ENCODE assay signal across 9 cellular contexts in genomic region chr5:141001854-141002666, GRCh38. TPM values are rescaled to one million over a fixed set of nuclear protein-coding genes. Genes with fewer than 3 reads are reported as not detected.
DNase-seq lines count a peak whose midpoint lies in the region; ATAC-seq, FAIRE-seq and TF ChIP-seq lines count a peak whose summit lies in the region.
"Had no signal": no experiment of that assay in that cellular context is flagged by ENCODE, and none has a peak within 500 bp of the region (broad histone marks: within the 10 kb centered on the region; RNA-seq: fewer than 3 reads in every experiment).

No MANE protein-coding gene starts in this region.

- H3K4me3 ChIP-seq in BE2C (ENCODE audit: low read depth, low read length) (peak overlapping the region; percentile 81), bronchial epithelial cell (ENCODE audit: low read depth, low read length) (peak overlapping the region; percentile 29), mucosa of descending colon (no peak overlapping the region)

- H3K36me3 Mint-ChIP-seq in immature natural killer cell, result peaks cover 0 to 4% (median 4%) of the 10 kb centered on the region in 3 donors

- peaks cover 0 to 18% (median 7%) of the 10 kb centered on the region in 6 donors for H3K9me3 Mint-ChIP-seq in immature natural killer cell

- no peaks in the 10 kb centered on the region for H3K27me3 ChIP-seq in BE2C
- no peaks in the 10 kb centered on the region for H3K27me3 ChIP-seq in bronchial epithelial cell (ENCODE audit: control insufficient read depth, insufficient read depth, low read length)

- peaks cover 0 to 8% of the 10 kb centered on the region in 2 donors for H3K4me1 Mint-ChIP-seq in immature natural killer cell

- no peaks in the 10 kb centered on the region for H3K36me3 ChIP-seq in BE2C
- no peaks in the 10 kb centered on the region for H3K36me3 ChIP-seq in bronchial epithelial cell (ENCODE audit: control insufficient read depth, insufficient read depth, low read length)
- H3K36me3 ChIP-seq in mucosa of descending colon (ENCODE audit: low read depth), result no peaks in the 10 kb centered on the region

- H3K9me3 ChIP-seq in BE2C (no peaks in the 10 kb centered on the region), mucosa of descending colon (no peaks in the 10 kb centered on the region)

- H3K4me3 Mint-ChIP-seq in immature natural killer cell, result peak overlapping the region in 2 of 5 donors; percentile 18 to 28

- ATAC-seq in mucosa of descending colon (peak; percentile 58), HG03139 (IDR thresholded peaks at IDR 0.05; ENCODE audit: unreplicated experiment) (no peak)

- TF ChIP-seq CTCF in BE2C (IDR thresholded peaks at IDR 0.05; ENCODE audit: low read depth, low read length), result no peak
- no peak for TF ChIP-seq CTCF in bronchial epithelial cell (IDR thresholded peaks at IDR 0.05; ENCODE audit: insufficient read depth, low read length, severe bottlenecking)
- no peak for TF ChIP-seq CTCF in mucosa of descending colon (IDR thresholded peaks at IDR 0.05)

- intact Hi-C loops in mucosa of descending colon (cut with DNase I, micrococcal nuclease), result no loop called here

- H3K27ac Mint-ChIP-seq in immature natural killer cell, result no peak overlapping the region

- DNase-seq in BE2C (peak; percentile 91), NCI-H1417 (lab: John Stamatoyannopoulos, UW) (peak in 2 of 3 experiments; percentile 77 to 89), bronchial epithelial cell (ENCODE audit: low read depth) (peak; percentile 55), mucosa of descending colon (no peak), T-helper 2 cell (no peak), immature natural killer cell (no peak), NK-92 (lab: John Stamatoyannopoulos, UW; ENCODE audit: unreplicated experiment) (no peak)

- FAIRE-seq in bronchial epithelial cell (lab: Jason Lieb, UNC), result no peak
- FAIRE-seq: frontal cortex had no signal

- H3K27me3 Mint-ChIP-seq in immature natural killer cell (ENCODE audit: low read depth in 3 of 3), result peaks cover 6 to 17% (median 7%) of the 10 kb centered on the region in 3 donors

- H3K4me1 ChIP-seq in BE2C, result peaks cover 26% of the 10 kb centered on the region
- H3K4me1 ChIP-seq in mucosa of descending colon (ENCODE audit: low read depth), result no peaks in the 10 kb centered on the region

RNA-seq across cellular contexts. Expression of gene PCDHAC2, which starts 35.8 kb away (rescaled TPM):
- polyA plus RNA-seq in BE2C (2012; ENCODE audit: insufficient read depth, insufficient read length, low read depth), result 15.4 TPM
- total RNA-seq in bronchial epithelial cell (14.1 and 16.8 TPM in 2 replicates), mucosa of descending colon (1 to 10 TPM in 1 of 3 donors, under 1 TPM in 2; 0.31 to 1.3 (median 0.61) TPM)
- polyA plus RNA-seq in immature natural killer cell, result not detected

RNA-seq across cellular contexts. Expression of gene PCDHB1, which starts 49.1 kb away (rescaled TPM):
- polyA plus RNA-seq in BE2C (2012; ENCODE audit: insufficient read depth, insufficient read length, low read depth), result not detected
- total RNA-seq in bronchial epithelial cell, result not detected in 2 replicates
- total RNA-seq in mucosa of descending colon, result under 1 TPM in 1 of 3 donors, not detected in 2; 0.25 TPM
- polyA plus RNA-seq in immature natural killer cell, result not detected

Comparison
In these comparisons a context has a peak if more than half of its experiments do, and no peak if none do; other contexts are left out.
1. DNase-seq: peak in BE2C (single experiment), NCI-H1417 (2 of 3) and bronchial epithelial cell (single experiment); none in mucosa of descending colon (0 of 3), T-helper 2 cell (0 of 5), immature natural killer cell (0 of 3) and NK-92 (single experiment).